17 cellular contexts compared by ENCODE assay signal in genomic region chr21:44486302-44486701, GRCh38. TPM values are rescaled to one million over a fixed set of nuclear protein-coding genes. Genes with fewer than 3 reads are reported as not detected.
DNase-seq lines count a peak whose midpoint lies in the region; ATAC-seq and TF ChIP-seq lines count a peak whose summit lies in the region.
"Had no signal": no experiment of that assay in that cellular context is flagged by ENCODE, and none has a peak within 500 bp of the region (broad histone marks: within the 10 kb centered on the region; RNA-seq: fewer than 3 reads in every experiment).

No MANE protein-coding gene starts in this region.

- TF ChIP-seq CTCF in WTC11 (IDR thresholded peaks at IDR 0.05) (no peak), left lung (IDR thresholded peaks at IDR 0.05) (no peak), type B pancreatic cell (conservative IDR thresholded peaks at IDR 0.05) (no peak)

- CTCF ChIA-PET in WTC11 (lab: Charles Lee): interaction anchor here (0.8 to 1.2 kb wide), 6 partner anchors 8 to 307 kb away, joined by 3 to 11 read pairs (median 4); partner anchors contain the start of gene LRRC3

- H3K36me3 ChIP-seq in left lung: no peaks in the 10 kb centered on the region

- peak overlapping the region; percentile 21 for H3K4me3 ChIP-seq in left lung

- ATAC-seq in WTC11: no peak
- ATAC-seq in left lung: peak; percentile 65
- ATAC-seq in HG03571 (IDR thresholded peaks at IDR 0.05; ENCODE audit: unreplicated experiment): no peak
- no peak for ATAC-seq in stimulated activated effector memory CD8-positive, alpha-beta T cell treated with anti-CD3 and anti-CD28 coated beads, Interleukin-12 subunit alpha, Interleukin-12 subunit beta, amount 100 ng/mL, for 72 hours

- peak overlapping the region; percentile 11 for H3K4me3 Mint-ChIP-seq in activated naive CD4-positive, alpha-beta T cell treated with anti-CD3 and anti-CD28 coated beads, Interleukin-2, amount 50 U/mL, for 24 hours
- peak overlapping the region; percentile 85 for H3K4me3 Mint-ChIP-seq in WTC11
- H3K4me3 Mint-ChIP-seq in type B pancreatic cell: peak overlapping the region; percentile 92
- no peak overlapping the region for H3K4me3 Mint-ChIP-seq in stimulated activated effector memory CD8-positive, alpha-beta T cell treated with anti-CD3 and anti-CD28 coated beads, Interleukin-12 subunit alpha, Interleukin-12 subunit beta, amount 100 ng/mL, for 72 hours

- H3K9me3 Mint-ChIP-seq in activated naive CD4-positive, alpha-beta T cell treated with anti-CD3 and anti-CD28 coated beads, Interleukin-2, amount 50 U/mL, for 24 hours: no peaks in the 10 kb centered on the region
- H3K9me3 Mint-ChIP-seq in WTC11 (peaks cover 17% of the 10 kb centered on the region), type B pancreatic cell (no peaks in the 10 kb centered on the region)
- no peaks in the 10 kb centered on the region for H3K9me3 Mint-ChIP-seq in stimulated activated effector memory CD8-positive, alpha-beta T cell treated with anti-CD3 and anti-CD28 coated beads, Interleukin-12 subunit alpha, Interleukin-12 subunit beta, amount 100 ng/mL, for 72 hours

- no peak overlapping the region for H3K27ac ChIP-seq in left lung

- no peak overlapping the region for H3K27ac Mint-ChIP-seq in activated naive CD4-positive, alpha-beta T cell treated with anti-CD3 and anti-CD28 coated beads, Interleukin-2, amount 50 U/mL, for 24 hours
- H3K27ac Mint-ChIP-seq in WTC11 (no peak overlapping the region), type B pancreatic cell (no peak overlapping the region)
- no peak overlapping the region for H3K27ac Mint-ChIP-seq in stimulated activated effector memory CD8-positive, alpha-beta T cell treated with anti-CD3 and anti-CD28 coated beads, Interleukin-12 subunit alpha, Interleukin-12 subunit beta, amount 100 ng/mL, for 72 hours

- POLR2A ChIA-PET in WTC11 (lab: Charles Lee): no interaction called here

- H3K4me1 Mint-ChIP-seq in activated naive CD4-positive, alpha-beta T cell treated with anti-CD3 and anti-CD28 coated beads, Interleukin-2, amount 50 U/mL, for 24 hours: peaks cover 14% of the 10 kb centered on the region
- H3K4me1 Mint-ChIP-seq in WTC11 (peaks cover 27% of the 10 kb centered on the region), type B pancreatic cell (ENCODE audit: unreplicated experiment) (peaks cover 12% of the 10 kb centered on the region)
- no peaks in the 10 kb centered on the region for H3K4me1 Mint-ChIP-seq in stimulated activated effector memory CD8-positive, alpha-beta T cell treated with anti-CD3 and anti-CD28 coated beads, Interleukin-12 subunit alpha, Interleukin-12 subunit beta, amount 100 ng/mL, for 72 hours

- no peaks in the 10 kb centered on the region for H3K27me3 ChIP-seq in left lung

- no peaks in the 10 kb centered on the region for H3K4me1 ChIP-seq in left lung

- intact Hi-C loops in left lung (cut with DNase I): no loop called here

- H3K36me3 Mint-ChIP-seq in activated naive CD4-positive, alpha-beta T cell treated with anti-CD3 and anti-CD28 coated beads, Interleukin-2, amount 50 U/mL, for 24 hours: no peaks in the 10 kb centered on the region
- H3K36me3 Mint-ChIP-seq in WTC11: peaks cover 20% of the 10 kb centered on the region
- peaks cover 4% of the 10 kb centered on the region for H3K36me3 Mint-ChIP-seq in type B pancreatic cell
- peaks cover 5% of the 10 kb centered on the region for H3K36me3 Mint-ChIP-seq in stimulated activated effector memory CD8-positive, alpha-beta T cell treated with anti-CD3 and anti-CD28 coated beads, Interleukin-12 subunit alpha, Interleukin-12 subunit beta, amount 100 ng/mL, for 72 hours

- H3K27me3 Mint-ChIP-seq in activated naive CD4-positive, alpha-beta T cell treated with anti-CD3 and anti-CD28 coated beads, Interleukin-2, amount 50 U/mL, for 24 hours: no peaks in the 10 kb centered on the region
- H3K27me3 Mint-ChIP-seq in WTC11 (ENCODE audit: low read depth) (no peaks in the 10 kb centered on the region; the same call in 1 of the 2 replicates), type B pancreatic cell (peaks cover 3% of the 10 kb centered on the region)

- no peak for DNase-seq in activated naive CD4-positive, alpha-beta T cell treated with anti-CD3 and anti-CD28 coated beads, Interleukin-2, amount 50 U/mL, for 16 hours
- DNase-seq in WTC11 (ENCODE audit: low spot score): no peak
- no peak for DNase-seq in left lung
- no peak for DNase-seq in type B pancreatic cell (ENCODE audit: extremely low spot score, unreplicated experiment)
- no peak for DNase-seq in NCI-H2081 (lab: John Stamatoyannopoulos, UW)
- DNase-seq in stimulated activated effector memory CD8-positive, alpha-beta T cell treated with anti-CD3 and anti-CD28 coated beads, Interleukin-12 subunit alpha, Interleukin-12 subunit beta, amount 100 ng/mL, for 72 hours (ENCODE audit: low spot score in 2 of 2): no peak
- DNase-seq: activated T-cell treated with anti-CD3 and anti-CD28 coated beads for 4 hours, amniotic stem cell, kidney glomerular epithelial cell, NCI-H2081 treated with DMSO at 0.1 percent for 48 hours, T-helper 2 cell had no signal

- H3K9me3 ChIP-seq in left lung: peaks cover 0 to 4% of the 10 kb centered on the region in 2 donors

TF ChIP-seq in WTC11, 78 proteins besides CTCF, POLR2A, EP300 and RAD21 (continues in another document):
- no peak for TF ChIP-seq ZNF512 (CRISPR knock-in tag; IDR thresholded peaks at IDR 0.05; ENCODE audit: borderline replicate concordance)
- no peak for TF ChIP-seq ZNF396 (CRISPR knock-in tag; IDR thresholded peaks at IDR 0.05; ENCODE audit: borderline replicate concordance)
- no peak for TF ChIP-seq E2F4 (CRISPR knock-in tag; IDR thresholded peaks at IDR 0.05; ENCODE audit: borderline replicate concordance, low read depth)
- TF ChIP-seq NR2C2 (CRISPR knock-in tag; IDR thresholded peaks at IDR 0.05): no peak
- TF ChIP-seq GABPB1 (CRISPR knock-in tag; IDR thresholded peaks at IDR 0.05): no peak
- no peak for TF ChIP-seq ATF1 (CRISPR knock-in tag; IDR thresholded peaks at IDR 0.05)
- TF ChIP-seq NFE2L1 (CRISPR knock-in tag; IDR thresholded peaks at IDR 0.05): no peak
- TF ChIP-seq NR3C1 (CRISPR knock-in tag; conservative IDR thresholded peaks at IDR 0.05; ENCODE audit: low read depth): no peak
- no peak for TF ChIP-seq SP1 (CRISPR knock-in tag; conservative IDR thresholded peaks at IDR 0.05)
- TF ChIP-seq, protein P1, sequence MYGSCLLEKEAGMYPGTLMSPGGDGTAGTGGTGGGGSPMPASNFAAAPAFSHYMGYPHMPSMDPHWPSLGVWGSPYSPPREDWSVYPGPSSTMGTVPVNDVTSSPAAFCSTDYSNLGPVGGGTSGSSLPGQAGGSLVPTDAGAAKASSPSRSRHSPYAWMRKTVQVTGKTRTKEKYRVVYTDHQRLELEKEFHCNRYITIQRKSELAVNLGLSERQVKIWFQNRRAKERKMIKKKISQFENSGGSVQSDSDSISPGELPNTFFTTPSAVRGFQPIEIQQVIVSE (CRISPR knock-in tag; IDR thresholded peaks at IDR 0.05; ENCODE audit: borderline replicate concordance): no peak
- no peak for TF ChIP-seq STAT6 (CRISPR knock-in tag; conservative IDR thresholded peaks at IDR 0.05; ENCODE audit: low read depth)
- no peak for TF ChIP-seq SOX15 (CRISPR knock-in tag; IDR thresholded peaks at IDR 0.05)

RNA-seq across cellular contexts. Expression of gene LRRC3, which starts 31.0 kb away (rescaled TPM):
- total RNA-seq in WTC11 (2021) (4.4 to 5.7 TPM (median 4.7 TPM) in 3 replicates), left lung (1 to 10 TPM; 2.4 to 5.7 TPM), type B pancreatic cell (ENCODE audit: low replicate concordance) (6.4 and 8.7 TPM in 2 replicates)
- total RNA-seq: M059J had no signal

RNA-seq across cellular contexts. Expression of gene KRTAP10-1, which starts 53.7 kb away (rescaled TPM):
- total RNA-seq in WTC11 (2021) (not detected in 3 replicates), left lung (not detected), type B pancreatic cell (ENCODE audit: low replicate concordance) (not detected in 2 replicates)
- total RNA-seq: M059J, pulmonary artery endothelial cell, Right ventricle myocardium inferior, temporal lobe had no signal
